ENCODE assay signal across 17 cellular contexts in the genomic region with DNA sequence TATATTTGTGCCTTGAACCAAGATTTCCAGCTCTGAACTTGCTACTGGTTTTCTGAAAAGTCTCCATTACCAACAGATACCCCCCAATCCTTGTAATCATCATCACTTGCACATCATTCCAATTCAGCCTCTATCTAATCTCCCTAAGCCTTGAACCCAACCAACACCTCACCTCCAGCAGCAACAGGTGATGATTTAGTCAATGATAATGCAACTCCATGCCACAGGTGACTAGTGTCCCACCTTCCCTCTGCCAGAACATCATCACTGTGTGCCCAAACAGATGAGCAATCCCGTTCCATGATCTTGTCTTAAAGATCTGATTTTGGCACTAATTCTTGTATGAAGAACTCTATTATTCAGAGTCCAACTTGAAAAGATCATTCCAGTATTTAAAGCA.
DNase-seq lines count a peak whose midpoint lies in the region; ATAC-seq and TF ChIP-seq lines count a peak whose summit lies in the region.
"Had no signal": no experiment of that assay in that cellular context is flagged by ENCODE, and none has a peak within 500 bp of the region (broad histone marks: within the 10 kb centered on the region; RNA-seq: fewer than 3 reads in every experiment).

No MANE protein-coding gene starts in this region.

- CTCF ChIA-PET in Calu3 (lab: Charles Lee) (no interaction called here), HEK293 (lab: Yijun Ruan, JAX) (no interaction called here)

- DNase-seq in Calu3 (no peak), right lobe of liver (no peak), coronary artery (ENCODE audit: low spot score) (no peak)
- DNase-seq: 8988T; ACHN; BE2C; C1 segment of cervical spinal cord; CD4-positive, alpha-beta memory T cell; CD4-positive, CD25-positive, alpha-beta regulatory T cell; CD8-positive, alpha-beta memory T cell; COR-L47; DMS79 treated with DMSO at 0.1 percent for 48 hours; GF-D8 had no signal

- H3K4me3 Mint-ChIP-seq in Calu3 (ENCODE audit: low read depth, unreplicated experiment), result no peak overlapping the region
- H3K4me3 Mint-ChIP-seq: CD14-positive monocyte; CD4-positive, alpha-beta memory T cell; CD4-positive, CD25-positive, alpha-beta regulatory T cell; CD8-positive, alpha-beta memory T cell had no signal

- no peaks in the 10 kb centered on the region for H3K4me1 ChIP-seq in HEK293 (ENCODE audit: control insufficient read depth, insufficient read depth, low read length)
- H3K4me1 ChIP-seq in right lobe of liver, result peaks cover 0 to 30% (median 12%) of the 10 kb centered on the region in 4 donors
- H3K4me1 ChIP-seq: BE2C, BLaER1 had no signal

- H3K4me1 Mint-ChIP-seq in Calu3 (ENCODE audit: low read depth, unreplicated experiment), result peaks cover 36% of the 10 kb centered on the region
- H3K4me1 Mint-ChIP-seq: CD14-positive monocyte; CD4-positive, alpha-beta memory T cell; CD4-positive, CD25-positive, alpha-beta regulatory T cell; CD8-positive, alpha-beta memory T cell had no signal

- no peaks in the 10 kb centered on the region for H3K27me3 Mint-ChIP-seq in Calu3 (ENCODE audit: unreplicated experiment)

- H3K36me3 Mint-ChIP-seq in Calu3 (ENCODE audit: insufficient read depth, unreplicated experiment), result peaks cover 12% of the 10 kb centered on the region
- H3K36me3 Mint-ChIP-seq: CD14-positive monocyte; CD4-positive, alpha-beta memory T cell; CD4-positive, CD25-positive, alpha-beta regulatory T cell; CD8-positive, alpha-beta memory T cell had no signal

- H3K4me3 ChIP-seq in HEK293 (ENCODE audit: low read depth, low read length) (no peak overlapping the region), right lobe of liver (no peak overlapping the region), coronary artery (no peak overlapping the region)
- H3K4me3 ChIP-seq: BLaER1 had no signal

- no peaks in the 10 kb centered on the region for H3K27me3 ChIP-seq in right lobe of liver
- H3K27me3 ChIP-seq: BE2C, BLaER1 had no signal

- intact Hi-C loops in Calu3 (cut with micrococcal nuclease; ENCODE audit: unreplicated experiment) (no loop called here), right lobe of liver (cut with DNase I) (loop anchor here in 1 of 2 donors (10.0 kb wide), 1 partner anchor 69 kb away; no protein-coding TSS in a partner anchor)

- H3K9me3 ChIP-seq in HEK293 (ENCODE audit: control insufficient read depth, insufficient read depth, low read depth, low read length) (no peaks in the 10 kb centered on the region), right lobe of liver (no peaks in the 10 kb centered on the region)
- H3K9me3 ChIP-seq: BE2C, BLaER1 had no signal

- no peak for TF ChIP-seq CTCF in Calu3 (IDR thresholded peaks at IDR 0.05; ENCODE audit: unreplicated experiment)
- no peak for TF ChIP-seq CTCF in HEK293 (tag by site-specific recombination; IDR thresholded peaks at IDR 0.05)
- no peak for TF ChIP-seq CTCF in right lobe of liver (IDR thresholded peaks at IDR 0.05)
- no peak for TF ChIP-seq CTCF in coronary artery (IDR thresholded peaks at IDR 0.05)

- peak overlapping the region; percentile 18 for H3K27ac Mint-ChIP-seq in Calu3 (ENCODE audit: unreplicated experiment)
- H3K27ac Mint-ChIP-seq: CD4-positive, alpha-beta memory T cell; CD4-positive, CD25-positive, alpha-beta regulatory T cell; CD8-positive, alpha-beta memory T cell had no signal

- no TSS peak for BruUV-seq in Calu3 (replicated peaks; lab: Mats Ljungman, UMichigan)

- TF ChIP-seq POLR2A in right lobe of liver (IDR thresholded peaks at IDR 0.05), result no peak

- H3K27ac ChIP-seq in HEK293 (ENCODE audit: extremely low read depth, low read depth, low read length), result no peak overlapping the region
- H3K27ac ChIP-seq in right lobe of liver, result peak overlapping the region; percentile 14 to 94 (median 77)
- no peak overlapping the region for H3K27ac ChIP-seq in coronary artery
- H3K27ac ChIP-seq: BLaER1 had no signal

- WGBS in right lobe of liver (ENCODE audit: insufficient coverage, low coverage, low lambda C conversion rate, missing lambda C conversion rate), result 72% methylated on average over 1 of the region's 1 CpG

- ATAC-seq in right lobe of liver, result no peak
- no peak for ATAC-seq in GM18867 (IDR thresholded peaks at IDR 0.05; ENCODE audit: unreplicated experiment)

- H3K36me3 ChIP-seq in HEK293 (ENCODE audit: control insufficient read depth in 2 of 2, insufficient read depth in 1 of 2, low read length in 2 of 2) (no peaks in the 10 kb centered on the region), right lobe of liver (no peaks in the 10 kb centered on the region)
- H3K36me3 ChIP-seq: BE2C, BLaER1 had no signal

- no peaks in the 10 kb centered on the region for H3K9me3 Mint-ChIP-seq in Calu3 (ENCODE audit: low read depth, unreplicated experiment)
- H3K9me3 Mint-ChIP-seq: CD4-positive, alpha-beta memory T cell; CD4-positive, CD25-positive, alpha-beta regulatory T cell; CD8-positive, alpha-beta memory T cell had no signal

- POLR2A ChIA-PET in HEK293 (lab: Yijun Ruan, JAX), result no interaction called here

TF ChIP-seq in HEK293, 187 proteins besides CTCF, POLR2A, EP300 and RAD21:
- TF ChIP-seq, protein P1, sequence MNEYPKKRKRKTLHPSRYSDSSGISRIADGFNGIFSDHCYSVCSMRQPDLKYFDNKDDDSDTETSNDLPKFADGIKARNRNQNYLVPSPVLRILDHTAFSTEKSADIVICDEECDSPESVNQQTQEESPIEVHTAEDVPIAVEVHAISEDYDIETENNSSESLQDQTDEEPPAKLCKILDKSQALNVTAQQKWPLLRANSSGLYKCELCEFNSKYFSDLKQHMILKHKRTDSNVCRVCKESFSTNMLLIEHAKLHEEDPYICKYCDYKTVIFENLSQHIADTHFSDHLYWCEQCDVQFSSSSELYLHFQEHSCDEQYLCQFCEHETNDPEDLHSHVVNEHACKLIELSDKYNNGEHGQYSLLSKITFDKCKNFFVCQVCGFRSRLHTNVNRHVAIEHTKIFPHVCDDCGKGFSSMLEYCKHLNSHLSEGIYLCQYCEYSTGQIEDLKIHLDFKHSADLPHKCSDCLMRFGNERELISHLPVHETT (tag by site-specific recombination; IDR thresholded peaks at IDR 0.05), result no peak
- TF ChIP-seq SCRT2 (tag by site-specific recombination; IDR thresholded peaks at IDR 0.05) (peak; percentile 57; the same call in 1 of the 2 replicates), SCRT1 (tag by site-specific recombination; IDR thresholded peaks at IDR 0.05; ENCODE audit: borderline replicate concordance) (peak; percentile 56; the same call in 1 of the 2 replicates), ZNF777 (tag by site-specific recombination; IDR thresholded peaks at IDR 0.05; ENCODE audit: borderline replicate concordance) (no peak), ZNF561 (tag by site-specific recombination; IDR thresholded peaks at IDR 0.05; ENCODE audit: borderline replicate concordance) (no peak)

Comparison
In these comparisons a context has a peak if more than half of its experiments do, and no peak if none do; other contexts are left out.
1. H3K27ac ChIP-seq: peak in right lobe of liver (3 of 3); none in HEK293 (single experiment) and coronary artery (0 of 2).